In genomic region chr14:20327005-20327869, GRCh38 we compare ENCODE assay signal across 8 cellular contexts. TPM values are rescaled to one million over a fixed set of nuclear protein-coding genes. Genes with fewer than 3 reads are reported as not detected.
DNase-seq lines count a peak whose midpoint lies in the region; ATAC-seq and TF ChIP-seq lines count a peak whose summit lies in the region.

No MANE protein-coding gene starts in this region.

- DNase-seq in COLO668 (lab: John Stamatoyannopoulos, UW; ENCODE audit: unreplicated experiment) = peak; percentile 14
- peak; percentile 10 for DNase-seq in GM19238 (ENCODE audit: insufficient read length, low spot score)
- peak; percentile 12 for DNase-seq in NCI-H1048 (lab: John Stamatoyannopoulos, UW)
- DNase-seq in SK-N-SH = peak; percentile 55
- peak; percentile 42 to 52 (median 49) for DNase-seq in effector memory CD8-positive, alpha-beta T cell
- DNase-seq in mesendoderm = peak; percentile 68
- DNase-seq in MG63 = no peak
- DNase-seq in UCSD-AML1 (lab: John Stamatoyannopoulos, UW; ENCODE audit: unreplicated experiment) = no peak

- no peak overlapping the region for H3K23ac ChIP-seq in mesendoderm (ENCODE audit: low read length)

- TF ChIP-seq EP300 in SK-N-SH (IDR thresholded peaks at IDR 0.05; ENCODE audit: borderline replicate concordance in 1 of 2, low read depth in 1 of 2, low read length in 1 of 2) = no peak

- H3K9me3 Mint-ChIP-seq in effector memory CD8-positive, alpha-beta T cell = no peaks in the 10 kb centered on the region

- peaks cover 0 to 5% of the 10 kb centered on the region in 2 experiments; a peak in 2 of 4 replicates for H3K4me1 ChIP-seq in SK-N-SH (ENCODE audit: control insufficient read depth in 1 of 2, insufficient read depth in 2 of 2, low read depth in 1 of 2, low read length in 1 of 2)
- H3K4me1 ChIP-seq in mesendoderm (ENCODE audit: control insufficient read depth, low read depth, low read length) = no peaks in the 10 kb centered on the region

- peak overlapping the region; percentile 17 to 55; a peak in 2 of 4 replicates for H3K27ac ChIP-seq in SK-N-SH (ENCODE audit: low read depth in 2 of 2, low read length in 1 of 2)
- no peak overlapping the region for H3K27ac ChIP-seq in mesendoderm (ENCODE audit: low read depth, low read length)

- H2AK5ac ChIP-seq in mesendoderm (ENCODE audit: low read length) = no peak overlapping the region

- POLR2A ChIA-PET in SK-N-SH (lab: Yijun Ruan, JAX) = interaction anchor here (1.3 kb wide), 1 partner anchor 16 kb away, joined by 4 read pairs; the partner anchor contains the start of gene PARP2

- ATAC-seq in effector memory CD8-positive, alpha-beta T cell (replicated peaks) = peak; percentile 58

- H4K8ac ChIP-seq in mesendoderm (ENCODE audit: low read depth, low read length) = no peak overlapping the region

- no peak overlapping the region for H3K4me3 Mint-ChIP-seq in effector memory CD8-positive, alpha-beta T cell

- CTCF ChIA-PET in SK-N-SH (lab: Yijun Ruan, JAX) = interaction anchor here (0.6 to 6.1 kb wide), 27 partner anchors 9 to 370 kb away, joined by 3 to 70 read pairs (median 4); partner anchors contain the start of genes APEX1, PARP2, PIP4P1 and RNASE4

- no peak overlapping the region for H4K5ac ChIP-seq in mesendoderm (ENCODE audit: low read length)

- H3K9ac ChIP-seq in SK-N-SH = no peak overlapping the region
- H3K9ac ChIP-seq in mesendoderm (ENCODE audit: low read length) = no peak overlapping the region

- no peaks in the 10 kb centered on the region for H3K27me3 Mint-ChIP-seq in effector memory CD8-positive, alpha-beta T cell

- no peak overlapping the region for H3K18ac ChIP-seq in mesendoderm (ENCODE audit: low read length)

- H3K56ac ChIP-seq in mesendoderm (ENCODE audit: low read length) = no peak overlapping the region

- no peak overlapping the region for H2BK120ac ChIP-seq in mesendoderm (ENCODE audit: low read depth, low read length)

- peaks cover 5% of the 10 kb centered on the region for H3K79me1 ChIP-seq in mesendoderm (ENCODE audit: low read length)

- H3K27me3 ChIP-seq in SK-N-SH (ENCODE audit: insufficient read depth) = no peaks in the 10 kb centered on the region
- H3K27me3 ChIP-seq in mesendoderm (ENCODE audit: insufficient read depth, low read length, poor library complexity) = no peaks in the 10 kb centered on the region
- H3K27me3 ChIP-seq in MG63 = no peaks in the 10 kb centered on the region

- H3K27ac Mint-ChIP-seq in effector memory CD8-positive, alpha-beta T cell = peak overlapping the region in 1 of 2 donors; percentile 52

- H3K9me2 ChIP-seq in SK-N-SH = no peaks in the 10 kb centered on the region

- peak; percentile 84 for TF ChIP-seq RAD21 in SK-N-SH (IDR thresholded peaks at IDR 0.05; ENCODE audit: low read length)

- peaks cover 7% of the 10 kb centered on the region; the same call in 1 of the 2 replicates for H4K20me1 ChIP-seq in SK-N-SH (ENCODE audit: insufficient read depth)

- no peak overlapping the region for H2BK5ac ChIP-seq in mesendoderm (ENCODE audit: low read length)

- no peak overlapping the region; the same call in 1 of the 2 replicates for H3K4me2 ChIP-seq in SK-N-SH
- no peak overlapping the region for H3K4me2 ChIP-seq in mesendoderm (ENCODE audit: low read length)

- no peaks in the 10 kb centered on the region for H3K9me3 ChIP-seq in SK-N-SH
- H3K9me3 ChIP-seq in MG63 = no peaks in the 10 kb centered on the region

- H3K79me2 ChIP-seq in SK-N-SH (ENCODE audit: insufficient read depth) (peaks cover 69% of the 10 kb centered on the region), mesendoderm (ENCODE audit: control insufficient read depth, insufficient read depth, low read length) (peaks cover 56% of the 10 kb centered on the region)

- 0 out of 2 replicates have a peak overlapping the region, but pooled peaks have one; percentile 39 for H2AFZ ChIP-seq in SK-N-SH (ENCODE audit: low read depth)

- no peak overlapping the region for H3K4me3 ChIP-seq in SK-N-SH (ENCODE audit: low read depth in 2 of 2, low read length in 1 of 2)
- no peak overlapping the region for H3K4me3 ChIP-seq in mesendoderm (ENCODE audit: low read length)
- H3K4me3 ChIP-seq in MG63 = no peak overlapping the region

- peaks cover 44 to 45% of the 10 kb centered on the region in 2 experiments for H3K36me3 ChIP-seq in SK-N-SH (replicated peaks in 1 of 2; ENCODE audit: control insufficient read depth in 1 of 2, insufficient read depth in 2 of 2, low read length in 1 of 2)
- peaks cover 10% of the 10 kb centered on the region for H3K36me3 ChIP-seq in mesendoderm (ENCODE audit: control insufficient read depth, insufficient read depth, low read length)
- H3K36me3 ChIP-seq in MG63 = peaks cover 43% of the 10 kb centered on the region

- peak; percentile 82 for TF ChIP-seq CTCF in SK-N-SH (IDR thresholded peaks at IDR 0.05)

- WGBS in SK-N-SH (ENCODE audit: low lambda C conversion rate) = 50% methylated on average over 8 of the region's 8 CpGs
- no CpG with 5 or more reads among the region's 8 CpGs for WGBS in mesendoderm (ENCODE audit: extremely low coverage, insufficient coverage, low lambda C conversion rate)

- H2BK15ac ChIP-seq in mesendoderm (replicated peaks; ENCODE audit: low read depth) = no peak overlapping the region

- H3K36me3 Mint-ChIP-seq in effector memory CD8-positive, alpha-beta T cell (ENCODE audit: insufficient read depth) = peaks cover 21% of the 10 kb centered on the region

- H3K4me1 Mint-ChIP-seq in effector memory CD8-positive, alpha-beta T cell (ENCODE audit: low read depth in 2 of 2) = peaks cover 7 to 21% of the 10 kb centered on the region in 2 donors

- peaks cover 22% of the 10 kb centered on the region for H3F3A ChIP-seq in SK-N-SH (replicated peaks; ENCODE audit: insufficient read depth)

- no peak overlapping the region for H3K4ac ChIP-seq in mesendoderm (ENCODE audit: low read depth, low read length)

TF ChIP-seq in SK-N-SH, 30 proteins besides CTCF, POLR2A, EP300 and RAD21:
- TF ChIP-seq GATA2 (CRISPR knock-in tag; IDR thresholded peaks at IDR 0.05) = peak; percentile 43; the same call in 1 of the 2 replicates
- TF ChIP-seq MAX (IDR thresholded peaks at IDR 0.05; ENCODE audit: low read depth) = no peak
- TF ChIP-seq SMC3 (IDR thresholded peaks at IDR 0.05; ENCODE audit: low read depth, low read length) = peak; percentile 54
- TF ChIP-seq MXI1 (IDR thresholded peaks at IDR 0.05; ENCODE audit: low read depth, low read length) = 0 out of 2 replicates have a peak, but pooled peaks have one; percentile 56

RNA-seq across cellular contexts. Expression of gene CCNB1IP1, which starts 5.8 kb away (rescaled TPM):
- polyA plus RNA-seq in SK-N-SH (2012; rRNA removed) = 35.4 and 48.5 TPM in 2 replicates
- 51.1 and 51.8 TPM in 2 replicates for polyA plus RNA-seq in SK-N-SH (2012; cell fraction: cytosol; rRNA removed)
- 23.1 and 38.6 TPM in 2 replicates for polyA plus RNA-seq in SK-N-SH (2012; cell fraction: nucleus; rRNA removed)
- polyA plus RNA-seq in mesendoderm (2013, experiment 1 of 2) = 142 TPM
- 142 TPM for polyA plus RNA-seq in mesendoderm (2013, experiment 2 of 2)
- 38.0 and 151 TPM in 2 replicates for total RNA-seq in MG63 (2014; rRNA removed; shearing (Covaris generic); ENCODE audit: low replicate concordance)

RNA-seq across cellular contexts. Expression of gene PARP2, which starts 16.2 kb away (rescaled TPM):
- polyA plus RNA-seq in SK-N-SH (2012; rRNA removed) = 21.4 and 23.3 TPM in 2 replicates
- polyA plus RNA-seq in SK-N-SH (2012; cell fraction: cytosol; rRNA removed) = 21.9 and 24.0 TPM in 2 replicates
- polyA plus RNA-seq in SK-N-SH (2012; cell fraction: nucleus; rRNA removed) = 42.6 and 62.0 TPM in 2 replicates
- polyA plus RNA-seq in mesendoderm (2013, experiment 1 of 2) = 28.3 TPM
- polyA plus RNA-seq in mesendoderm (2013, experiment 2 of 2) = 29.5 TPM
- 5.9 and 7.5 TPM in 2 replicates for total RNA-seq in MG63 (2014; rRNA removed; shearing (Covaris generic); ENCODE audit: low replicate concordance)

RNA-seq across cellular contexts. Expression of gene TTC5, which starts 21.5 kb away (rescaled TPM):
- 14.6 and 15.7 TPM in 2 replicates for polyA plus RNA-seq in SK-N-SH (2012; rRNA removed)
- 19.0 and 25.6 TPM in 2 replicates for polyA plus RNA-seq in SK-N-SH (2012; cell fraction: cytosol; rRNA removed)
- polyA plus RNA-seq in SK-N-SH (2012; cell fraction: nucleus; rRNA removed) = 12.0 and 13.5 TPM in 2 replicates
- 9.3 TPM for polyA plus RNA-seq in mesendoderm (2013, experiment 1 of 2)
- 9.5 TPM for polyA plus RNA-seq in mesendoderm (2013, experiment 2 of 2)
- total RNA-seq in MG63 (2014; rRNA removed; shearing (Covaris generic); ENCODE audit: low replicate concordance) = 12.6 and 36.7 TPM in 2 replicates

Comparison
In these comparisons a context has a peak if more than half of its experiments do, and no peak if none do; other contexts are left out.
1. DNase-seq: peak in COLO668 (single experiment), GM19238 (single experiment), NCI-H1048 (single experiment), SK-N-SH (single experiment), effector memory CD8-positive, alpha-beta T cell (3 of 3) and mesendoderm (single experiment); none in MG63 (single experiment) and UCSD-AML1 (single experiment).